ENCODE assay signal across 15 cellular contexts in the genomic region with DNA sequence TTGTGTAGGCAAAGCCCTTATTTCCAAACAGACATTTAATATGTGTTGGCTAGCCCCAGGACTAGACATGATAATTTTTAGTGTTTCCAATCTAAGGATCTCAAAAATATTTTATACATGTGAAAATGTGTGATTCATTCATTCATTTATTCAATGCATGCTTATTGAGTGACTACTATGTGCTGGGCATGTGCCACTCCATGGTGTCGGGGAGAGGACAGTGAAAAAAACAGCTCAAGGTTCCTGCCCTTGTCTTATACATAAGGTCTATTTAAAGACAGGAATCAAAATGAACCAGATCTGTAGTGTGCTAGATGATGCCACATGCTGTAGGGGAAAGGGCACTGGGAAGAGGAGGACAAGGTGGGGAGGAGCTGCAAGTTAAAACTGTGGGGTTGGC. TPM values are rescaled to one million over a fixed set of nuclear protein-coding genes. Genes with fewer than 3 reads are reported as not detected.
"Had no signal": no experiment of that assay in that cellular context is flagged by ENCODE, and none has a peak within 500 bp of the region (broad histone marks: within the 10 kb centered on the region; RNA-seq: fewer than 3 reads in every experiment).

No MANE protein-coding gene starts in this region.

- H3K36me3 ChIP-seq: adrenal gland, colonic mucosa, gastroesophageal sphincter, thyroid gland had no signal

- H3K9me3 Mint-ChIP-seq: natural killer cell; stimulated activated naive B cell treated with anti-CD40 and anti-IgM and Interleukin-4, amounts not matched to agents 10 μg/mL and 1 μg/mL and 100 μg/mL, for 72 hours had no signal

- H3K36me3 Mint-ChIP-seq: natural killer cell; stimulated activated naive B cell treated with anti-CD40 and anti-IgM and Interleukin-4, amounts not matched to agents 10 μg/mL and 1 μg/mL and 100 μg/mL, for 72 hours had no signal

- H3K4me3 ChIP-seq: adrenal gland, colonic mucosa, gastroesophageal sphincter, thyroid gland had no signal

- H3K4me3 Mint-ChIP-seq: natural killer cell; stimulated activated naive B cell treated with anti-CD40 and anti-IgM and Interleukin-4, amounts not matched to agents 10 μg/mL and 1 μg/mL and 100 μg/mL, for 72 hours had no signal

- H3K27me3 ChIP-seq: adrenal gland, thyroid gland had no signal

- H3K9me3 ChIP-seq: adrenal gland, colonic mucosa, gastroesophageal sphincter, thyroid gland had no signal

- DNase-seq: activated CD4-positive, alpha-beta T cell treated with anti-CD3 and anti-CD28 coated beads, Interleukin-2, amount 50 U/mL, for 48 hours; activated naive CD4-positive, alpha-beta T cell treated with anti-CD3 and anti-CD28 coated beads, Interleukin-2, amount 50 U/mL, for 16 hours; caudate nucleus; colonic mucosa; effector CD8-positive, alpha-beta T cell; natural killer cell; nucleus accumbens; posterior cingulate gyrus; retina; stimulated activated CD4-positive, alpha-beta T cell treated with anti-CD3 and anti-CD28 coated beads, Interleukin-2, amount 100 ng/mL, for 48 hours; stimulated activated naive B cell treated with anti-CD40 and anti-IgM and Interleukin-4, amounts not matched to agents 10 μg/mL and 1 μg/mL and 100 μg/mL, for 72 hours; thyroid gland had no signal

- H3K27ac Mint-ChIP-seq: natural killer cell; stimulated activated naive B cell treated with anti-CD40 and anti-IgM and Interleukin-4, amounts not matched to agents 10 μg/mL and 1 μg/mL and 100 μg/mL, for 72 hours had no signal

- ATAC-seq: gastroesophageal sphincter; left lobe of liver; natural killer cell; stimulated activated naive B cell treated with anti-CD40 and anti-IgM and Interleukin-4, amounts not matched to agents 10 μg/mL and 1 μg/mL and 100 μg/mL, for 72 hours had no signal

RNA-seq across cellular contexts. Expression of a gene that starts 36.5 kb away (rescaled TPM):
- total RNA-seq: adrenal gland had no signal
